ENCODE assay signal across 18 cellular contexts in genomic region chr17:65583921-65584603, GRCh38. TPM values are rescaled to one million over a fixed set of nuclear protein-coding genes. Genes with fewer than 3 reads are reported as not detected.
DNase-seq lines count a peak whose midpoint lies in the region; ATAC-seq lines count a peak whose summit lies in the region.
"Had no signal": no experiment of that assay in that cellular context is flagged by ENCODE, and none has a peak within 500 bp of the region (broad histone marks: within the 10 kb centered on the region; RNA-seq: fewer than 3 reads in every experiment).

No MANE protein-coding gene starts in this region.

- peaks cover 6 to 49% (median 25%) of the 10 kb centered on the region in 4 donors for H3K4me1 Mint-ChIP-seq in CD4-positive, CD25-positive, alpha-beta regulatory T cell

- no peaks in the 10 kb centered on the region for H3K27me3 Mint-ChIP-seq in CD4-positive, CD25-positive, alpha-beta regulatory T cell

- no peaks in the 10 kb centered on the region for H3K36me3 Mint-ChIP-seq in CD4-positive, CD25-positive, alpha-beta regulatory T cell

- no peaks in the 10 kb centered on the region for H3K9me3 ChIP-seq in CD4-positive, CD25-positive, alpha-beta regulatory T cell (ENCODE audit: control insufficient read depth in 2 of 2, low read length in 2 of 2)
- H3K9me3 ChIP-seq: SJSA1, stomach had no signal

- H3K27me3 ChIP-seq in CD4-positive, CD25-positive, alpha-beta regulatory T cell (ENCODE audit: control insufficient read depth, insufficient read depth, low read length): no peaks in the 10 kb centered on the region
- H3K27me3 ChIP-seq: SJSA1, stomach had no signal

- H3K4me3 ChIP-seq in CD4-positive, CD25-positive, alpha-beta regulatory T cell (ENCODE audit: low read depth, low read length): no peak overlapping the region
- H3K4me3 ChIP-seq: SJSA1, stomach had no signal

- H3K9me3 Mint-ChIP-seq in CD4-positive, CD25-positive, alpha-beta regulatory T cell: no peaks in the 10 kb centered on the region

- H3K4me1 ChIP-seq in CD4-positive, CD25-positive, alpha-beta regulatory T cell (ENCODE audit: control insufficient read depth, insufficient read depth, low read length, poor library complexity, severe bottlenecking): peaks cover 11% of the 10 kb centered on the region
- H3K4me1 ChIP-seq: SJSA1 had no signal

- no peak overlapping the region for H3K27ac ChIP-seq in CD4-positive, CD25-positive, alpha-beta regulatory T cell (ENCODE audit: insufficient read depth, low read length, poor library complexity, severe bottlenecking)
- H3K27ac ChIP-seq: C4-2B, HL-60, SJSA1, stomach had no signal

- peak overlapping the region in 3 of 4 donors; percentile 28 to 60 (median 48) for H3K4me3 Mint-ChIP-seq in CD4-positive, CD25-positive, alpha-beta regulatory T cell

- no peak for DNase-seq in CD4-positive, CD25-positive, alpha-beta regulatory T cell
- DNase-seq in NCI-H446 treated with DMSO at 0.1 percent for 48 hours (lab: John Stamatoyannopoulos, UW) (peak; percentile 38), cerebellum (ENCODE audit: low spot score) (peak; percentile 60), nucleus accumbens (lab: John Stamatoyannopoulos, UW) (peak in 36 of 56 donors; percentile 2 to 79 (median 26))
- no peak for DNase-seq in activated effector memory CD4-positive, alpha-beta T cell treated with anti-CD3 and anti-CD28 coated beads, Interleukin-2, amount 50 U/mL, for 16 hours
- DNase-seq: activated CD4-positive, alpha-beta T cell treated with anti-CD3 and anti-CD28 coated beads, Interleukin-2, amount 50 U/mL, for 1 hour; activated effector memory CD4-positive, alpha-beta T cell treated with Interleukin-2 at 50 U/mL for 16 hours; effector memory CD4-positive, alpha-beta T cell; left colon; NCI-H1417; NCI-H345; stomach had no signal

- peak overlapping the region; percentile 32 to 57 (median 50) for H3K27ac Mint-ChIP-seq in CD4-positive, CD25-positive, alpha-beta regulatory T cell
- H3K27ac Mint-ChIP-seq: progenitor cell of endocrine pancreas had no signal

- H3K36me3 ChIP-seq in CD4-positive, CD25-positive, alpha-beta regulatory T cell (ENCODE audit: control insufficient read depth, insufficient read depth, low read length): no peaks in the 10 kb centered on the region
- H3K36me3 ChIP-seq: SJSA1, stomach had no signal

- no peak for ATAC-seq in CD4-positive, CD25-positive, alpha-beta regulatory T cell (ENCODE audit: low read depth in 2 of 2)
- ATAC-seq in HG03460 (IDR thresholded peaks at IDR 0.05; ENCODE audit: unreplicated experiment): no peak
- ATAC-seq in GM21717 (IDR thresholded peaks at IDR 0.05; ENCODE audit: unreplicated experiment): no peak
- ATAC-seq: left colon had no signal

RNA-seq across cellular contexts. Expression of gene AXIN2, which starts 22.6 kb away (rescaled TPM):
- total RNA-seq in CD4-positive, CD25-positive, alpha-beta regulatory T cell: 17.9 TPM
- 1 to 10 TPM in 3 of 4 donors, under 1 TPM in 1; 0.80 to 3.9 (median 1.7) TPM for polyA plus RNA-seq in CD4-positive, CD25-positive, alpha-beta regulatory T cell
- total RNA-seq in cerebellum: 41.2 TPM

Comparison
In these comparisons a context has a peak if more than half of its experiments do, and no peak if none do; other contexts are left out.
1. DNase-seq: peak in NCI-H446 treated with DMSO at 0.1 percent for 48 hours (single experiment), cerebellum (single experiment) and nucleus accumbens (36 of 56); none in CD4-positive, CD25-positive, alpha-beta regulatory T cell (0 of 3) and activated effector memory CD4-positive, alpha-beta T cell treated with anti-CD3 and anti-CD28 coated beads, Interleukin-2, amount 50 U/mL, for 16 hours (single experiment).